ENCODE assay signal across 8 cellular contexts in genomic region chr12:4118017-4118510, GRCh38.
DNase-seq lines count a peak whose midpoint lies in the region; ATAC-seq, FAIRE-seq and TF ChIP-seq lines count a peak whose summit lies in the region.

No MANE protein-coding gene starts in this region.

- H2AFZ ChIP-seq in HepG2 (ENCODE audit: low read length): no peak overlapping the region

- no peak overlapping the region for H3K9ac ChIP-seq in HepG2 (ENCODE audit: insufficient read depth, low read depth, low read length)
- H3K9ac ChIP-seq in skeletal muscle satellite cell (ENCODE audit: low read depth, low read length): no peak overlapping the region

- H3K9me3 ChIP-seq in right lobe of liver (no peaks in the 10 kb centered on the region), HepG2 (ENCODE audit: low read length) (no peaks in the 10 kb centered on the region), skeletal muscle satellite cell (replicated peaks; ENCODE audit: low read length) (no peaks in the 10 kb centered on the region)

- no peak overlapping the region for H3K4me2 ChIP-seq in HepG2 (ENCODE audit: low read depth, low read length)
- H3K4me2 ChIP-seq in skeletal muscle satellite cell (ENCODE audit: low read length): peak overlapping the region; percentile 31

- in situ Hi-C loops in HepG2 (cut with HindIII; ENCODE audit: extremely low pct_ligation_motif_present, low pct_unique_long_range_greater_than_20kb): no loop called here

- intact Hi-C loops in right lobe of liver (cut with DNase I): loop anchor here in 1 of 2 donors (10.0 kb wide), 1 partner anchor 157 kb away; the partner anchor contains the start of gene CCND2
- intact Hi-C loops in HepG2 (cut with micrococcal nuclease; ENCODE audit: unreplicated experiment): no loop called here

- TF ChIP-seq CTCF in right lobe of liver (IDR thresholded peaks at IDR 0.05) (no peak), HepG2 (CRISPR knock-in tag; IDR thresholded peaks at IDR 0.05) (no peak)

- H3K27ac ChIP-seq in right lobe of liver: no peak overlapping the region
- no peak overlapping the region for H3K27ac ChIP-seq in HepG2 (ENCODE audit: extremely low read length, insufficient read depth, low read length)

- H3K4me3 ChIP-seq in right lobe of liver: no peak overlapping the region
- H3K4me3 ChIP-seq in HepG2 (replicated peaks in 1 of 3; ENCODE audit: insufficient read depth in 1 of 3, low read depth in 2 of 3, low read length in 3 of 3): no peak overlapping the region
- no peak overlapping the region for H3K4me3 ChIP-seq in skeletal muscle satellite cell (ENCODE audit: low read length)

- ATAC-seq in right lobe of liver: peak in 3 of 4 donors; percentile 56 to 78 (median 74)
- no peak for ATAC-seq in HepG2
- peak; percentile 34 for ATAC-seq in HG02973 (IDR thresholded peaks at IDR 0.05; ENCODE audit: unreplicated experiment)

- TF ChIP-seq POLR2A in right lobe of liver (IDR thresholded peaks at IDR 0.05): no peak
- no peak for TF ChIP-seq POLR2A in HepG2 (IDR thresholded peaks at IDR 0.05; ENCODE audit: insufficient read depth in 1 of 2, low read depth in 2 of 2, low read length in 2 of 2)

- no peaks in the 10 kb centered on the region for H3K79me2 ChIP-seq in HepG2 (ENCODE audit: insufficient read depth, low read length)

- no peaks in the 10 kb centered on the region for H4K20me1 ChIP-seq in HepG2 (ENCODE audit: insufficient read depth, low read length)

- H3K27me3 ChIP-seq in right lobe of liver: no peaks in the 10 kb centered on the region
- peaks cover 1 to 4% of the 10 kb centered on the region in 2 experiments; a peak in 2 of 5 replicates for H3K27me3 ChIP-seq in HepG2 (ENCODE audit: control insufficient read depth in 1 of 2, insufficient read depth in 2 of 2, low read length in 2 of 2)
- no peaks in the 10 kb centered on the region for H3K27me3 ChIP-seq in skeletal muscle satellite cell (ENCODE audit: control insufficient read depth, insufficient read depth, low read length)

- FAIRE-seq in HepG2 (lab: Jason Lieb, UNC): no peak

- no peak for TF ChIP-seq EP300 in HepG2 (IDR thresholded peaks at IDR 0.05; ENCODE audit: low read depth in 2 of 2, low read length in 2 of 2)
- no peak for TF ChIP-seq EP300 in HepG2 (CRISPR knock-in tag; IDR thresholded peaks at IDR 0.05; ENCODE audit: borderline replicate concordance)

- no peaks in the 10 kb centered on the region for H3K4me1 ChIP-seq in right lobe of liver
- no peaks in the 10 kb centered on the region for H3K4me1 ChIP-seq in HepG2 (ENCODE audit: insufficient read depth, low read length)
- H3K4me1 ChIP-seq in skeletal muscle satellite cell (ENCODE audit: control insufficient read depth, insufficient read depth, low read length): peaks cover 28% of the 10 kb centered on the region

- TF ChIP-seq RAD21 in HepG2 (CRISPR knock-in tag; IDR thresholded peaks at IDR 0.05): no peak

- H3K36me3 ChIP-seq in right lobe of liver (no peaks in the 10 kb centered on the region), HepG2 (replicated peaks in 1 of 2; ENCODE audit: control insufficient read depth in 1 of 2, insufficient read depth in 2 of 2, low read length in 2 of 2) (no peaks in the 10 kb centered on the region), skeletal muscle satellite cell (ENCODE audit: insufficient read depth, low read length) (no peaks in the 10 kb centered on the region)

- WGBS in right lobe of liver (ENCODE audit: insufficient coverage, low coverage, low lambda C conversion rate, missing lambda C conversion rate): 31% methylated on average over 7 of the region's 7 CpGs
- 76% methylated on average over 7 of the region's 7 CpGs for WGBS in HepG2 (ENCODE audit: low lambda C conversion rate)

- DNase-seq in right lobe of liver (peak in 1 of 3 donors; percentile 46), HepG2 (ENCODE audit: low spot score) (no peak), SIG-M5 (lab: John Stamatoyannopoulos, UW) (peak; percentile 35), fibroblast of peridontal ligament (ENCODE audit: extremely low read depth) (peak; percentile 6), COLO829 (ENCODE audit: low spot score) (no peak), NCI-H1436 treated with DMSO at 0.1 percent for 48 hours (lab: John Stamatoyannopoulos, UW) (no peak)

- POLR2A ChIA-PET in HepG2 (lab: Yijun Ruan, JAX): no interaction called here

- no TSS peak for BruUV-seq in HepG2 (replicated peaks; lab: Mats Ljungman, UMichigan)

- CTCF ChIA-PET in HepG2 (lab: Yijun Ruan, JAX; ENCODE audit: low intra/inter-chr PET ratio, low total read pairs): no interaction called here

TF ChIP-seq in HepG2, 621 proteins besides CTCF, POLR2A, EP300 and RAD21:
- no peak for TF ChIP-seq SKIL (CRISPR knock-in tag; IDR thresholded peaks at IDR 0.05; ENCODE audit: borderline replicate concordance)
- no peak for TF ChIP-seq ZNF460 (CRISPR knock-in tag; IDR thresholded peaks at IDR 0.05; ENCODE audit: borderline replicate concordance)
- no peak for TF ChIP-seq ZNF530 (CRISPR knock-in tag; IDR thresholded peaks at IDR 0.05; ENCODE audit: low read depth)

Comparison
In these comparisons a context has a peak if more than half of its experiments do, and no peak if none do; other contexts are left out.
1. DNase-seq: peak in SIG-M5 (single experiment) and fibroblast of peridontal ligament (single experiment); none in HepG2 (single experiment), COLO829 (single experiment) and NCI-H1436 treated with DMSO at 0.1 percent for 48 hours (single experiment).